ENCODE assay signal across 18 cellular contexts in genomic region chr9:37669232-37669631, GRCh38. TPM values are rescaled to one million over a fixed set of nuclear protein-coding genes. Genes with fewer than 3 reads are reported as not detected.
A peak's percentile ranks its signal among the peaks of the same experiment; 100 is the strongest.
DNase-seq lines count a peak whose midpoint lies in the region; ATAC-seq, FAIRE-seq and TF ChIP-seq lines count a peak whose summit lies in the region.
"Had no signal": no experiment of that assay in that cellular context is flagged by ENCODE, and none has a peak within 500 bp of the region (broad histone marks: within the 10 kb centered on the region; RNA-seq: fewer than 3 reads in every experiment).

No MANE protein-coding gene starts in this region.

- H3K4me3 Mint-ChIP-seq in activated CD4-positive, alpha-beta T cell treated with anti-CD3 and anti-CD28 coated beads for 36 hours, result no peak overlapping the region

- POLR2A ChIA-PET in K562 (lab: Yijun Ruan, JAX), result interaction anchor here (1.0 to 1.4 kb wide), 4 partner anchors 12 to 219 kb away, joined by 3 to 4 read pairs (median 3); partner anchors contain the start of gene FRMPD1
- POLR2A ChIA-PET in activated CD4-positive, alpha-beta T cell treated with anti-CD3 and anti-CD28 coated beads for 36 hours (lab: Charles Lee), result no interaction called here

- no peaks in the 10 kb centered on the region for H3K36me3 ChIP-seq in K562 (ENCODE audit: control insufficient read depth, insufficient read depth, low read length)

- H3K36me3 Mint-ChIP-seq in activated CD4-positive, alpha-beta T cell treated with anti-CD3 and anti-CD28 coated beads for 36 hours (ENCODE audit: low read depth), result no peaks in the 10 kb centered on the region

- FAIRE-seq in K562 (lab: Jason Lieb, UNC), result no peak
- FAIRE-seq: A204.1, GM12891 had no signal

- no peaks in the 10 kb centered on the region for H3K79me2 ChIP-seq in K562 (ENCODE audit: control insufficient read depth, insufficient read depth, low read length)

- in situ Hi-C loops in K562 (cut with MboI), result no loop called here
- in situ Hi-C loops in GM13976 (cut with MboI; ENCODE audit: low sequenced_read_pairs, unreplicated experiment), result no loop called here

- H3K4me1 ChIP-seq in K562 (replicated peaks in 1 of 2; ENCODE audit: control insufficient read depth in 2 of 2, insufficient read depth in 2 of 2, low read length in 2 of 2) (no peaks in the 10 kb centered on the region), foreskin keratinocyte (no peaks in the 10 kb centered on the region)

- no TSS peak for BruUV-seq in K562 (replicated peaks; lab: Mats Ljungman, UMichigan)

- TF ChIP-seq CTCF in K562 (IDR thresholded peaks at IDR 0.05 in 2 of 3, conservative IDR thresholded peaks at IDR 0.05 in 1 of 3; ENCODE audit: insufficient read depth in 2 of 3, low read depth in 1 of 3, low read length in 3 of 3) (no peak), foreskin keratinocyte (conservative IDR thresholded peaks at IDR 0.05) (no peak), GM13976 (IDR thresholded peaks at IDR 0.05; ENCODE audit: borderline replicate concordance, control extremely low read depth, extremely low read depth, insufficient read depth, missing control alignments) (no peak)

- intact Hi-C loops in K562 (cut with micrococcal nuclease), result no loop called here
- intact Hi-C loops in activated CD4-positive, alpha-beta T cell treated with anti-CD3 and anti-CD28 coated beads for 36 hours (cut with DNase I, micrococcal nuclease), result no loop called here

- no peak overlapping the region for H3K4me3 ChIP-seq in K562

- no peak for ATAC-seq in K562
- peak; percentile 64 for ATAC-seq in foreskin keratinocyte
- ATAC-seq in activated CD4-positive, alpha-beta T cell treated with anti-CD3 and anti-CD28 coated beads for 36 hours, result no peak
- no peak for ATAC-seq in HG03354 (IDR thresholded peaks at IDR 0.05; ENCODE audit: poor library complexity, severe bottlenecking, unreplicated experiment)

- 7% methylated on average over 5 of the region's 5 CpGs for WGBS in K562 (ENCODE audit: insufficient coverage, low coverage, missing lambda C conversion rate)

- H3K4me2 ChIP-seq in K562 (ENCODE audit: insufficient read depth, low read length), result no peak overlapping the region

- H3K27ac Mint-ChIP-seq in activated CD4-positive, alpha-beta T cell treated with anti-CD3 and anti-CD28 coated beads for 36 hours, result no peak overlapping the region

- H4K20me1 ChIP-seq in K562 (replicated peaks; ENCODE audit: control insufficient read depth, insufficient read depth, low read length), result 0 out of 2 replicates have a peak, but pooled peaks cover 8% of the 10 kb centered on the region

- no peaks in the 10 kb centered on the region for H3K9me3 Mint-ChIP-seq in activated CD4-positive, alpha-beta T cell treated with anti-CD3 and anti-CD28 coated beads for 36 hours (ENCODE audit: low read depth)

- TF ChIP-seq POLR2A in K562 (conservative IDR thresholded peaks at IDR 0.05), result no peak

- no peaks in the 10 kb centered on the region for H3K9me3 ChIP-seq in K562 (replicated peaks; ENCODE audit: control insufficient read depth, insufficient read depth, low read depth, low read length)

- no peak for TF ChIP-seq RAD21 in K562 (CRISPR knock-in tag; conservative IDR thresholded peaks at IDR 0.05 in 1 of 2, IDR thresholded peaks at IDR 0.05 in 1 of 2)

- H3K27me3 ChIP-seq in K562 (ENCODE audit: control insufficient read depth in 2 of 2, insufficient read depth in 2 of 2, low read length in 2 of 2) (peaks cover 47 to 53% of the 10 kb centered on the region in 2 experiments), foreskin keratinocyte (peaks cover 73% of the 10 kb centered on the region)

- H2AFZ ChIP-seq in K562 (ENCODE audit: low read depth, low read length), result 0 out of 2 replicates have a peak overlapping the region, but pooled peaks have one; percentile 11

- H3K27ac ChIP-seq in K562 (ENCODE audit: extremely low read depth, low read depth, low read length) (no peak overlapping the region), foreskin keratinocyte (no peak overlapping the region)
- H3K27ac ChIP-seq: C4-2B had no signal

- CTCF ChIA-PET in K562 (lab: Yijun Ruan, JAX; ENCODE audit: low intra/inter-chr PET ratio), result no interaction called here
- CTCF ChIA-PET in activated CD4-positive, alpha-beta T cell treated with anti-CD3 and anti-CD28 coated beads for 36 hours (lab: Charles Lee), result no interaction called here

- H3K9me1 ChIP-seq in K562 (ENCODE audit: control insufficient read depth, insufficient read depth, low read length), result no peaks in the 10 kb centered on the region

- H3K9ac ChIP-seq in K562 (ENCODE audit: insufficient read depth in 1 of 2, low read depth in 2 of 2, low read length in 2 of 2), result no peak overlapping the region

- H3K4me1 Mint-ChIP-seq in activated CD4-positive, alpha-beta T cell treated with anti-CD3 and anti-CD28 coated beads for 36 hours, result no peaks in the 10 kb centered on the region

- peak; percentile 26 for DNase-seq in Daoy (ENCODE audit: low read depth)
- peak; percentile 63 for DNase-seq in NCI-H2029 (lab: John Stamatoyannopoulos, UW)
- no peak for DNase-seq in K562 (ENCODE audit: extremely low read depth in 1 of 4, low spot score in 3 of 4)
- peak; percentile 16 to 52 for DNase-seq in foreskin keratinocyte
- DNase-seq in GM13976 (ENCODE audit: low spot score), result no peak
- no peak for DNase-seq in ecto neural progenitor cell (ENCODE audit: low spot score)
- DNase-seq in activated CD4-positive, alpha-beta T cell treated with anti-CD3 and anti-CD28 coated beads for 36 hours, result no peak
- DNase-seq: COR-L47, DMS153, IMR-90, NCI-H1436 treated with DMSO at 0.1 percent for 48 hours, NCI-H446 had no signal

- peaks cover 24% of the 10 kb centered on the region for H3K27me3 Mint-ChIP-seq in activated CD4-positive, alpha-beta T cell treated with anti-CD3 and anti-CD28 coated beads for 36 hours

- no peak for TF ChIP-seq EP300 in K562 (IDR thresholded peaks at IDR 0.05; ENCODE audit: low read length)

TF ChIP-seq in K562, 482 proteins besides CTCF, POLR2A, EP300 and RAD21:
- TF ChIP-seq POLR2AphosphoS5 (IDR thresholded peaks at IDR 0.05; ENCODE audit: control insufficient read depth, insufficient read depth, low read depth, low read length) (no peak), RB1 (IDR thresholded peaks at IDR 0.05; ENCODE audit: low read depth) (no peak), ZNF324 (CRISPR knock-in tag; IDR thresholded peaks at IDR 0.05) (no peak), NBN (IDR thresholded peaks at IDR 0.05; ENCODE audit: low read depth) (no peak), DLX4 (CRISPR knock-in tag; IDR thresholded peaks at IDR 0.05) (no peak), ESRRA (IDR thresholded peaks at IDR 0.05; ENCODE audit: borderline replicate concordance, low read depth) (no peak), ATF3 (IDR thresholded peaks at IDR 0.05) (no peak), ATF3 (CRISPR knock-in tag; conservative IDR thresholded peaks at IDR 0.05) (no peak), NR0B1 (IDR thresholded peaks at IDR 0.05; ENCODE audit: partially characterized antibody) (no peak), NFRKB (IDR thresholded peaks at IDR 0.05; ENCODE audit: low read depth) (no peak), PHF20 (IDR thresholded peaks at IDR 0.05; ENCODE audit: partially characterized antibody) (no peak)

RNA-seq across cellular contexts. Expression of gene FRMPD1, which starts 18.5 kb away (rescaled TPM):
- 0.03 and 0.06 TPM in 2 replicates for total RNA-seq in Daoy (2014; rRNA removed; shearing (Covaris generic))
- not detected in 2 replicates for total RNA-seq in K562 (2011; cell fraction: chromatin; rRNA removed; ENCODE audit: low replicate concordance)
- total RNA-seq in K562 (2011; cell fraction: nucleolus; rRNA removed), result not detected in 2 replicates
- not detected in 2 replicates for total RNA-seq in K562 (2011; cell fraction: nucleoplasm; rRNA removed)
- total RNA-seq in K562 (2014; rRNA removed) (not detected in 2 replicates), K562 (2014; rRNA removed; fragmentation: Illumina TruSeq; extraction: Trizol) (not detected in 2 replicates), K562 (2015; rRNA removed; fragmentation: Illumina TruSeq; extraction: Trizol) (not detected in 2 replicates), K562 (2021) (not detected in 2 replicates), foreskin keratinocyte (0.03 and 0.04 TPM in 2 replicates)
- polyA plus RNA-seq in K562 (2011; rRNA removed) (not detected in 2 replicates), K562 (2014; fragmentation: Illumina TruSeq; extraction: Trizol) (not detected in 2 replicates), K562 (2014; fragmentation: Nextera tagmentation; extraction: Ambion mirVana) (not detected), K562 (2014; rRNA removed) (not detected in 2 replicates), foreskin keratinocyte (0.01 and 0.02 TPM in 2 replicates)
- polyA plus RNA-seq in K562 (2011; cell fraction: cytosol; rRNA removed), result not detected in 2 replicates
- not detected in 2 replicates for polyA plus RNA-seq in K562 (2011; cell fraction: nucleus; rRNA removed)
- not detected in 2 replicates for polyA plus RNA-seq in K562 (2012)
- polyA minus RNA-seq in K562 (2011; rRNA and poly(A)+ RNA removed), result not detected in 2 replicates
- not detected in 2 replicates for polyA minus RNA-seq in K562 (2011; cell fraction: cytosol; rRNA and poly(A)+ RNA removed)
- not detected in 2 replicates for polyA minus RNA-seq in K562 (2011; cell fraction: nucleus; rRNA and poly(A)+ RNA removed)
- total RNA-seq in activated CD4-positive, alpha-beta T cell treated with anti-CD3 and anti-CD28 coated beads for 36 hours, result not detected
- total RNA-seq: G401, HT-29, IMR-90 had no signal
- polyA plus RNA-seq: IMR-90 had no signal

Comparison
In these comparisons a context has a peak if more than half of its experiments do, and no peak if none do; other contexts are left out.
1. DNase-seq: peak in Daoy (single experiment), NCI-H2029 (single experiment) and foreskin keratinocyte (2 of 2); none in K562 (0 of 4), GM13976 (single experiment), ecto neural progenitor cell (single experiment) and activated CD4-positive, alpha-beta T cell treated with anti-CD3 and anti-CD28 coated beads for 36 hours (single experiment).